Comparison of ENCODE assay signal across 8 cellular contexts in the genomic region with DNA sequence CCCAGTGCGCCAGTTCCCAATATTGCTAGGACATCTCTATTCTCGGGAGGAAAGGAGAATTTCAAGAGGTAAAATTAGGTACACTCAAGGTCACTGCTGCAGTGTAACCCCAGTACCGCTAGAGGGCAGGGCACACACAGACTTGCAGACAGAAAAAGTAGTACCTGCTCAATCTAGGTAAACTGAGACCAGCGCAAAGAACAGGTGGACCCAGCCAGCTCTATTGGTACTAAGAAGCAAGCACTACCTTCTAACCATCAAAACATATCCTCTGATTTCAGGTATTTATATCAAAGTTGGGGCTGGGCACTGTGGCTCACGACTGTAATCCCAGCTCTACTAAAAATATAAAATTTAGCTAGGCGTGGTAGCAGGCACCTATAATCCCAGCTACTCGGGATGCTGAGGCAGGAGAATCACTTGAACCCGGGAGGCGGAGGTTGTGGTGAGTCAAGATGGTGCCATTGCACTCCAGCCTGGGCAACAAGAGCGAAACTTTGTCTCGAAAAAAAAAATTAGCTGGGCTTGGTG. TPM values are rescaled to one million over a fixed set of nuclear protein-coding genes. Genes with fewer than 3 reads are reported as not detected.
DNase-seq lines count a peak whose midpoint lies in the region; ATAC-seq, FAIRE-seq and TF ChIP-seq lines count a peak whose summit lies in the region.

No MANE protein-coding gene starts in this region.

- TF ChIP-seq EP300 in K562 (IDR thresholded peaks at IDR 0.05; ENCODE audit: low read length) = no peak

- intact Hi-C loops in K562 (cut with micrococcal nuclease) = loop anchor here (5.0 kb wide), 1 partner anchor 61 kb away; no protein-coding TSS in a partner anchor

- H3K9me3 ChIP-seq in DND-41 (ENCODE audit: insufficient read depth, low read length, severe bottlenecking) (no peaks in the 10 kb centered on the region), K562 (replicated peaks; ENCODE audit: control insufficient read depth, insufficient read depth, low read depth, low read length) (no peaks in the 10 kb centered on the region)

- H3K9ac ChIP-seq in DND-41 (ENCODE audit: low read depth, low read length) (no peak overlapping the region), K562 (ENCODE audit: insufficient read depth in 1 of 2, low read depth in 2 of 2, low read length in 2 of 2) (no peak overlapping the region)

- H3K36me3 ChIP-seq in DND-41 (ENCODE audit: insufficient read depth, low read length) (no peaks in the 10 kb centered on the region; the same call in 1 of the 2 replicates), K562 (ENCODE audit: control insufficient read depth, insufficient read depth, low read length) (no peaks in the 10 kb centered on the region)

- H3K27me3 ChIP-seq in DND-41 (ENCODE audit: insufficient read depth, low read length, poor library complexity) (no peaks in the 10 kb centered on the region), K562 (ENCODE audit: control insufficient read depth in 2 of 2, insufficient read depth in 2 of 2, low read length in 2 of 2) (no peaks in the 10 kb centered on the region)

- in situ Hi-C loops in K562 (cut with MboI) = no loop called here

- H3K9me1 ChIP-seq in K562 (ENCODE audit: control insufficient read depth, insufficient read depth, low read length) = no peaks in the 10 kb centered on the region

- no peak overlapping the region for H3K4me3 ChIP-seq in DND-41 (ENCODE audit: low read depth in 1 of 2, low read length in 2 of 2)
- H3K4me3 ChIP-seq in Jurkat, Clone E6-1 (ENCODE audit: low read length) = peak overlapping the region; percentile 23
- H3K4me3 ChIP-seq in K562 = no peak overlapping the region

- DNase-seq in DND-41 (peak; percentile 76), T-helper 9 cell (peak; percentile 58), K562 (ENCODE audit: extremely low read depth in 1 of 4, low spot score in 3 of 4) (peak in 1 of 4 experiments; percentile 69), left kidney (ENCODE audit: low read depth, low spot score) (peak; percentile 78), AG08396 (ENCODE audit: low spot score) (no peak), 8988T (no peak)
- DNase-seq in Jurkat, Clone E6-1 (ENCODE audit: low read depth, low spot score) = peak; percentile 77
- DNase-seq in stimulated activated CD4-positive, alpha-beta T cell treated with anti-CD3 and anti-CD28 coated beads, TNF-alpha, amount 100 ng/mL, for 24 hours (ENCODE audit: low read depth in 3 of 3) = peak; percentile 45 to 70 (median 59)

- H2AFZ ChIP-seq in DND-41 (ENCODE audit: low read depth, low read length) (no peak overlapping the region), K562 (ENCODE audit: low read depth, low read length) (no peak overlapping the region)

- TF ChIP-seq POLR2A in K562 (conservative IDR thresholded peaks at IDR 0.05) = no peak

- POLR2A ChIA-PET in K562 (lab: Yijun Ruan, JAX) = interaction anchor here (1.5 kb wide), 1 partner anchor 10 kb away, joined by 4 read pairs; no protein-coding TSS in a partner anchor

- peaks cover 12% of the 10 kb centered on the region for H3K79me2 ChIP-seq in DND-41 (ENCODE audit: insufficient read depth, low read length)
- H3K79me2 ChIP-seq in K562 (ENCODE audit: control insufficient read depth, insufficient read depth, low read length) = peaks cover 12% of the 10 kb centered on the region; the same call in 2 of the 3 replicates

- CTCF ChIA-PET in K562 (lab: Yijun Ruan, JAX; ENCODE audit: low intra/inter-chr PET ratio) = interaction anchor here (2.0 kb wide), 1 partner anchor 63 kb away, joined by 7 read pairs; no protein-coding TSS in a partner anchor

- TF ChIP-seq RAD21 in K562 (CRISPR knock-in tag; conservative IDR thresholded peaks at IDR 0.05 in 1 of 2, IDR thresholded peaks at IDR 0.05 in 1 of 2) = peak; percentile 68 to 83

- H3K4me2 ChIP-seq in DND-41 (ENCODE audit: insufficient read depth, low read length) (no peak overlapping the region), K562 (ENCODE audit: insufficient read depth, low read length) (no peak overlapping the region)

- H4K20me1 ChIP-seq in DND-41 (ENCODE audit: insufficient read depth, low read length) = no peaks in the 10 kb centered on the region
- no peaks in the 10 kb centered on the region for H4K20me1 ChIP-seq in K562 (replicated peaks; ENCODE audit: control insufficient read depth, insufficient read depth, low read length)

- no peak overlapping the region for H3K27ac ChIP-seq in DND-41 (ENCODE audit: low read length)
- no peak overlapping the region for H3K27ac ChIP-seq in K562 (ENCODE audit: extremely low read depth, low read depth, low read length)

- peak; percentile 86 for FAIRE-seq in K562 (lab: Jason Lieb, UNC)

- BruUV-seq in K562 (replicated peaks; lab: Mats Ljungman, UMichigan) = no TSS peak

- whole genome bisulfite sequencing in K562 (ENCODE audit: insufficient coverage, low coverage, missing lambda C conversion rate) = 32% methylated on average over 11 of the region's 11 CpGs

- H3K4me1 ChIP-seq in DND-41 (ENCODE audit: insufficient read depth, low read length) = peaks cover 47% of the 10 kb centered on the region
- H3K4me1 ChIP-seq in K562 (replicated peaks in 1 of 2; ENCODE audit: control insufficient read depth in 2 of 2, insufficient read depth in 2 of 2, low read length in 2 of 2) = peaks cover 22 to 36% of the 10 kb centered on the region in 2 experiments; a peak in 4 of 5 replicates

- ATAC-seq in DND-41 (ENCODE audit: insufficient read depth, low read depth) = no peak
- no peak for ATAC-seq in K562

- TF ChIP-seq CTCF in DND-41 (IDR thresholded peaks at IDR 0.05; ENCODE audit: borderline replicate concordance, extremely low read depth, low read length, poor library complexity, severe bottlenecking) (peak; percentile 99), K562 (IDR thresholded peaks at IDR 0.05 in 2 of 3, conservative IDR thresholded peaks at IDR 0.05 in 1 of 3; ENCODE audit: insufficient read depth in 2 of 3, low read depth in 1 of 3, low read length in 3 of 3) (peak; percentile 76 to 91 (median 86))

RNA-seq across cellular contexts. Expression of a gene that starts 3.6 kb away (rescaled TPM):
- polyA plus RNA-seq in Jurkat, Clone E6-1 (2012; ENCODE audit: insufficient read depth, insufficient read length) = 9.3 TPM
- 13.5 and 42.5 TPM in 2 replicates for total RNA-seq in K562 (2011; cell fraction: chromatin; rRNA removed; ENCODE audit: low replicate concordance)
- total RNA-seq in K562 (2011; cell fraction: nucleolus; rRNA removed) = 29.2 and 35.2 TPM in 2 replicates
- 14.9 and 15.0 TPM in 2 replicates for total RNA-seq in K562 (2011; cell fraction: nucleoplasm; rRNA removed)
- 11.1 and 12.5 TPM in 2 replicates for total RNA-seq in K562 (2014; rRNA removed)
- total RNA-seq in K562 (2014; rRNA removed; fragmentation: Illumina TruSeq; extraction: Trizol) = 0.89 and 1.7 TPM in 2 replicates
- total RNA-seq in K562 (2015; rRNA removed; fragmentation: Illumina TruSeq; extraction: Trizol) = 4.3 and 5.3 TPM in 2 replicates
- 13.0 and 17.1 TPM in 2 replicates for total RNA-seq in K562 (2021)
- 2.7 and 5.1 TPM in 2 replicates for polyA plus RNA-seq in K562 (2011; rRNA removed)
- 5.3 and 9.9 TPM in 2 replicates for polyA plus RNA-seq in K562 (2011; cell fraction: cytosol; rRNA removed)
- polyA plus RNA-seq in K562 (2011; cell fraction: nucleus; rRNA removed) = 26.4 and 53.6 TPM in 2 replicates
- polyA plus RNA-seq in K562 (2012) = 8.7 and 12.9 TPM in 2 replicates
- polyA plus RNA-seq in K562 (2014; fragmentation: Illumina TruSeq; extraction: Trizol) = 3.3 and 9.0 TPM in 2 replicates
- polyA plus RNA-seq in K562 (2014; fragmentation: Nextera tagmentation; extraction: Ambion mirVana) = under 1 TPM; 0.01 to 0.04 TPM
- polyA plus RNA-seq in K562 (2014; rRNA removed) = 12.2 and 12.9 TPM in 2 replicates
- 1.3 and 3.6 TPM in 2 replicates for polyA minus RNA-seq in K562 (2011; rRNA and poly(A)+ RNA removed)
- 10.1 and 18.5 TPM in 2 replicates for polyA minus RNA-seq in K562 (2011; cell fraction: cytosol; rRNA and poly(A)+ RNA removed)
- polyA minus RNA-seq in K562 (2011; cell fraction: nucleus; rRNA and poly(A)+ RNA removed) = 9.9 and 15.3 TPM in 2 replicates

RNA-seq across cellular contexts. Expression of a gene that starts 10.7 kb away (rescaled TPM):
- polyA plus RNA-seq in Jurkat, Clone E6-1 (2012; ENCODE audit: insufficient read depth, insufficient read length) = not detected
- 1.2 and 1.5 TPM in 2 replicates for total RNA-seq in K562 (2011; cell fraction: chromatin; rRNA removed; ENCODE audit: low replicate concordance)
- total RNA-seq in K562 (2011; cell fraction: nucleolus; rRNA removed) = 1.1 and 1.2 TPM in 2 replicates
- 1.2 and 1.5 TPM in 2 replicates for total RNA-seq in K562 (2011; cell fraction: nucleoplasm; rRNA removed)
- 0.45 and 0.54 TPM in 2 replicates for total RNA-seq in K562 (2014; rRNA removed)
- total RNA-seq in K562 (2014; rRNA removed; fragmentation: Illumina TruSeq; extraction: Trizol) = 0.64 and 0.65 TPM in 2 replicates
- total RNA-seq in K562 (2015; rRNA removed; fragmentation: Illumina TruSeq; extraction: Trizol) = 0.76 and 0.98 TPM in 2 replicates
- 0.78 and 0.89 TPM in 2 replicates for total RNA-seq in K562 (2021)
- 0.46 and 0.50 TPM in 2 replicates for polyA plus RNA-seq in K562 (2011; rRNA removed)
- polyA plus RNA-seq in K562 (2011; cell fraction: cytosol; rRNA removed) = 0.49 and 0.53 TPM in 2 replicates
- 0.39 and 0.54 TPM in 2 replicates for polyA plus RNA-seq in K562 (2011; cell fraction: nucleus; rRNA removed)
- polyA plus RNA-seq in K562 (2012) = 0.89 and 4.5 TPM in 2 replicates
- polyA plus RNA-seq in K562 (2014; fragmentation: Illumina TruSeq; extraction: Trizol) = 0.58 and 0.64 TPM in 2 replicates
- polyA plus RNA-seq in K562 (2014; fragmentation: Nextera tagmentation; extraction: Ambion mirVana) = under 1 TPM; 0.10 to 0.13 TPM
- polyA plus RNA-seq in K562 (2014; rRNA removed) = 0.73 and 1.0 TPM in 2 replicates
- polyA minus RNA-seq in K562 (2011; rRNA and poly(A)+ RNA removed) = 0.72 and 0.81 TPM in 2 replicates
- 0.48 and 0.73 TPM in 2 replicates for polyA minus RNA-seq in K562 (2011; cell fraction: cytosol; rRNA and poly(A)+ RNA removed)
- 0.40 and 0.56 TPM in 2 replicates for polyA minus RNA-seq in K562 (2011; cell fraction: nucleus; rRNA and poly(A)+ RNA removed)

RNA-seq across cellular contexts. Expression of a gene that starts 21.8 kb away (rescaled TPM):
- polyA plus RNA-seq in Jurkat, Clone E6-1 (2012; ENCODE audit: insufficient read depth, insufficient read length) = not detected
- 0.25 TPM in 1 of 2 replicates, not detected in the other for total RNA-seq in K562 (2011; cell fraction: chromatin; rRNA removed; ENCODE audit: low replicate concordance)
- not detected in 2 replicates for total RNA-seq in K562 (2011; cell fraction: nucleolus; rRNA removed)
- total RNA-seq in K562 (2011; cell fraction: nucleoplasm; rRNA removed) = not detected in 2 replicates
- total RNA-seq in K562 (2014; rRNA removed) (not detected in 2 replicates), K562 (2014; rRNA removed; fragmentation: Illumina TruSeq; extraction: Trizol) (not detected in 2 replicates), K562 (2015; rRNA removed; fragmentation: Illumina TruSeq; extraction: Trizol) (not detected in 2 replicates), K562 (2021) (0.22 TPM in 2 replicates)
- polyA plus RNA-seq in K562 (2011; rRNA removed) (0.04 TPM in 1 of 2 replicates, not detected in the other), K562 (2014; fragmentation: Illumina TruSeq; extraction: Trizol) (not detected in 2 replicates), K562 (2014; fragmentation: Nextera tagmentation; extraction: Ambion mirVana) (not detected), K562 (2014; rRNA removed) (not detected in 2 replicates)
- polyA plus RNA-seq in K562 (2011; cell fraction: cytosol; rRNA removed) = 0.03 TPM in 1 of 2 replicates, not detected in the other
- polyA plus RNA-seq in K562 (2011; cell fraction: nucleus; rRNA removed) = 0.07 TPM in 1 of 2 replicates, not detected in the other
- polyA plus RNA-seq in K562 (2012) = 0.03 and 0.06 TPM in 2 replicates
- not detected in 2 replicates for polyA minus RNA-seq in K562 (2011; rRNA and poly(A)+ RNA removed)
- 0.91 TPM in 1 of 2 replicates, not detected in the other for polyA minus RNA-seq in K562 (2011; cell fraction: cytosol; rRNA and poly(A)+ RNA removed)
- polyA minus RNA-seq in K562 (2011; cell fraction: nucleus; rRNA and poly(A)+ RNA removed) = not detected in 2 replicates

RNA-seq across cellular contexts. Expression of a gene that starts 36.3 kb away (rescaled TPM):
- 317 TPM for polyA plus RNA-seq in Jurkat, Clone E6-1 (2012; ENCODE audit: insufficient read depth, insufficient read length)
- 654 and 969 TPM in 2 replicates for total RNA-seq in K562 (2011; cell fraction: chromatin; rRNA removed; ENCODE audit: low replicate concordance)
- 322 and 340 TPM in 2 replicates for total RNA-seq in K562 (2011; cell fraction: nucleolus; rRNA removed)
- total RNA-seq in K562 (2011; cell fraction: nucleoplasm; rRNA removed) = 351 and 363 TPM in 2 replicates
- total RNA-seq in K562 (2014; rRNA removed) (85.9 and 111 TPM in 2 replicates), K562 (2014; rRNA removed; fragmentation: Illumina TruSeq; extraction: Trizol) (64.3 and 72.1 TPM in 2 replicates), K562 (2015; rRNA removed; fragmentation: Illumina TruSeq; extraction: Trizol) (64.6 and 74.2 TPM in 2 replicates), K562 (2021) (278 and 294 TPM in 2 replicates)
- polyA plus RNA-seq in K562 (2011; rRNA removed) (64.3 and 160 TPM in 2 replicates), K562 (2014; fragmentation: Illumina TruSeq; extraction: Trizol) (208 and 224 TPM in 2 replicates), K562 (2014; fragmentation: Nextera tagmentation; extraction: Ambion mirVana) (100 to 1,000 TPM; 128 to 174 TPM), K562 (2014; rRNA removed) (77.2 and 85.9 TPM in 2 replicates)
- polyA plus RNA-seq in K562 (2011; cell fraction: cytosol; rRNA removed) = 111 and 123 TPM in 2 replicates
- 279 and 287 TPM in 2 replicates for polyA plus RNA-seq in K562 (2011; cell fraction: nucleus; rRNA removed)
- polyA plus RNA-seq in K562 (2012) = 137 and 179 TPM in 2 replicates
- 219 and 329 TPM in 2 replicates for polyA minus RNA-seq in K562 (2011; rRNA and poly(A)+ RNA removed)
- 406 and 503 TPM in 2 replicates for polyA minus RNA-seq in K562 (2011; cell fraction: cytosol; rRNA and poly(A)+ RNA removed)
- polyA minus RNA-seq in K562 (2011; cell fraction: nucleus; rRNA and poly(A)+ RNA removed) = 87.5 and 163 TPM in 2 replicates

RNA-seq across cellular contexts. Expression of a gene that starts 40.9 kb away (rescaled TPM):
- 13.4 TPM for polyA plus RNA-seq in Jurkat, Clone E6-1 (2012; ENCODE audit: insufficient read depth, insufficient read length)
- total RNA-seq in K562 (2011; cell fraction: chromatin; rRNA removed; ENCODE audit: low replicate concordance) = 49.3 and 78.6 TPM in 2 replicates
- total RNA-seq in K562 (2011; cell fraction: nucleolus; rRNA removed) = 114 and 121 TPM in 2 replicates
- 64.9 and 87.2 TPM in 2 replicates for total RNA-seq in K562 (2011; cell fraction: nucleoplasm; rRNA removed)
- 37.7 and 54.7 TPM in 2 replicates for total RNA-seq in K562 (2014; rRNA removed)
- 21.5 and 27.5 TPM in 2 replicates for total RNA-seq in K562 (2014; rRNA removed; fragmentation: Illumina TruSeq; extraction: Trizol)
- 37.0 and 40.4 TPM in 2 replicates for total RNA-seq in K562 (2015; rRNA removed; fragmentation: Illumina TruSeq; extraction: Trizol)
- 34.5 and 44.2 TPM in 2 replicates for total RNA-seq in K562 (2021)
- 66.9 and 85.2 TPM in 2 replicates for polyA plus RNA-seq in K562 (2011; rRNA removed)
- polyA plus RNA-seq in K562 (2011; cell fraction: cytosol; rRNA removed) = 137 and 141 TPM in 2 replicates
- 57.8 and 67.5 TPM in 2 replicates for polyA plus RNA-seq in K562 (2011; cell fraction: nucleus; rRNA removed)
- polyA plus RNA-seq in K562 (2012) = 34.1 and 98.1 TPM in 2 replicates
- polyA plus RNA-seq in K562 (2014; fragmentation: Illumina TruSeq; extraction: Trizol) = 44.8 and 53.4 TPM in 2 replicates
- 1 to 10 TPM; 2.6 to 6.3 TPM for polyA plus RNA-seq in K562 (2014; fragmentation: Nextera tagmentation; extraction: Ambion mirVana)
- 42.4 and 78.9 TPM in 2 replicates for polyA plus RNA-seq in K562 (2014; rRNA removed)
- polyA minus RNA-seq in K562 (2011; rRNA and poly(A)+ RNA removed) = 35.2 and 36.2 TPM in 2 replicates
- polyA minus RNA-seq in K562 (2011; cell fraction: cytosol; rRNA and poly(A)+ RNA removed) = 21.5 and 27.6 TPM in 2 replicates
- 9.0 and 17.2 TPM in 2 replicates for polyA minus RNA-seq in K562 (2011; cell fraction: nucleus; rRNA and poly(A)+ RNA removed)

Comparison
In these comparisons a context has a peak if more than half of its experiments do, and no peak if none do; other contexts are left out.
1. DNase-seq: peak in DND-41 (single experiment), Jurkat, Clone E6-1 (single experiment), T-helper 9 cell (single experiment), left kidney (single experiment) and stimulated activated CD4-positive, alpha-beta T cell treated with anti-CD3 and anti-CD28 coated beads, TNF-alpha, amount 100 ng/mL, for 24 hours (3 of 3); none in AG08396 (single experiment) and 8988T (single experiment).